Comparison of ENCODE assay signal across 9 cellular contexts in genomic region chr10:125231116-125231812, GRCh38.
A peak's percentile ranks its signal among the peaks of the same experiment; 100 is the strongest.
DNase-seq lines count a peak whose midpoint lies in the region; ATAC-seq and TF ChIP-seq lines count a peak whose summit lies in the region.
"Had no signal": no experiment of that assay in that cellular context is flagged by ENCODE, and none has a peak within 500 bp of the region (broad histone marks: within the 10 kb centered on the region; RNA-seq: fewer than 3 reads in every experiment).

No MANE protein-coding gene starts in this region.

- no peaks in the 10 kb centered on the region for H4K20me1 ChIP-seq in GM23338 (replicated peaks; ENCODE audit: insufficient read depth)
- H4K20me1 ChIP-seq in fibroblast of lung (ENCODE audit: control insufficient read depth, extremely low read depth, insufficient read depth, low read length), result no peaks in the 10 kb centered on the region

- no peaks in the 10 kb centered on the region; the same call in 2 of the 3 replicates for H3K9me3 Mint-ChIP-seq in GM23338
- no peaks in the 10 kb centered on the region for H3K9me3 Mint-ChIP-seq in natural killer cell

- ATAC-seq in GM23338 (peak; percentile 60), RWPE2 (ENCODE audit: low read depth) (peak; percentile 98), left lobe of liver (no peak), natural killer cell (no peak), HG03378 (IDR thresholded peaks at IDR 0.05; ENCODE audit: unreplicated experiment) (no peak)

- no peaks in the 10 kb centered on the region for H3K9me3 ChIP-seq in RWPE2 (ENCODE audit: severe bottlenecking)
- H3K9me3 ChIP-seq in fibroblast of lung (ENCODE audit: control insufficient read depth, insufficient read depth, low read depth, low read length), result no peaks in the 10 kb centered on the region

- H3K27me3 ChIP-seq in GM23338 (ENCODE audit: insufficient read depth) (no peaks in the 10 kb centered on the region), RWPE2 (ENCODE audit: insufficient read depth, poor library complexity, severe bottlenecking) (no peaks in the 10 kb centered on the region), fibroblast of lung (ENCODE audit: control insufficient read depth, insufficient read depth, low read length) (no peaks in the 10 kb centered on the region)

- 0 out of 2 replicates have a peak, but pooled peaks cover 3% of the 10 kb centered on the region for H3K9me2 ChIP-seq in GM23338 (ENCODE audit: insufficient read depth)

- H3K9ac ChIP-seq in fibroblast of lung (ENCODE audit: insufficient read depth, low read length), result no peak overlapping the region

- no peak overlapping the region for H3K27ac Mint-ChIP-seq in GM23338
- no peak overlapping the region for H3K27ac Mint-ChIP-seq in natural killer cell

- TF ChIP-seq CTCF in GM23338 (conservative IDR thresholded peaks at IDR 0.05; ENCODE audit: low read depth in 2 of 2) (no peak), RWPE2 (IDR thresholded peaks at IDR 0.05; ENCODE audit: poor library complexity, severe bottlenecking) (peak; percentile 42), fibroblast of lung (conservative IDR thresholded peaks at IDR 0.05 in 1 of 2, IDR thresholded peaks at IDR 0.05 in 1 of 2; ENCODE audit: low read depth in 1 of 2, low read length in 2 of 2) (peak in 1 of 2 donors; percentile 1), retinal pigment epithelial cell (conservative IDR thresholded peaks at IDR 0.05; ENCODE audit: low read depth, low read length) (peak; percentile 14), natural killer cell (IDR thresholded peaks at IDR 0.05) (no peak)

- H2AFZ ChIP-seq in GM23338, result peak overlapping the region; percentile 43; the same call in 1 of the 2 replicates
- H2AFZ ChIP-seq in fibroblast of lung (ENCODE audit: low read length), result peak overlapping the region; percentile 46

- H3K27ac ChIP-seq in GM23338 (ENCODE audit: low read depth), result no peak overlapping the region
- peak overlapping the region; percentile 66 for H3K27ac ChIP-seq in RWPE2 (ENCODE audit: poor library complexity, severe bottlenecking)
- H3K27ac ChIP-seq in fibroblast of lung (ENCODE audit: insufficient read depth, low read length), result peak overlapping the region; percentile 53

- H3K4me1 ChIP-seq in GM23338 (ENCODE audit: insufficient read depth), result peaks cover 18% of the 10 kb centered on the region
- peaks cover 47% of the 10 kb centered on the region for H3K4me1 ChIP-seq in RWPE2 (ENCODE audit: insufficient read depth, poor library complexity, severe bottlenecking)
- peaks cover 7% of the 10 kb centered on the region for H3K4me1 ChIP-seq in fibroblast of lung (ENCODE audit: control insufficient read depth, extremely low read depth, insufficient read depth, low read length)

- H3K4me3 ChIP-seq in GM23338, result no peak overlapping the region
- H3K4me3 ChIP-seq in RWPE2 (ENCODE audit: severe bottlenecking), result no peak overlapping the region
- H3K4me3 ChIP-seq in fibroblast of lung (replicated peaks in 1 of 4; ENCODE audit: control extremely low read depth in 1 of 4, insufficient read depth in 1 of 4, low read depth in 3 of 4, low read length in 4 of 4), result no peak overlapping the region
- no peak overlapping the region for H3K4me3 ChIP-seq in retinal pigment epithelial cell (ENCODE audit: low read length)

- intact Hi-C loops in natural killer cell (cut with micrococcal nuclease), result no loop called here

- H3K27me3 Mint-ChIP-seq in GM23338 (ENCODE audit: insufficient read depth, low read depth, poor library complexity), result peaks cover 2% of the 10 kb centered on the region
- H3K27me3 Mint-ChIP-seq in natural killer cell (ENCODE audit: low read depth in 2 of 2), result peaks cover 16 to 18% of the 10 kb centered on the region in 2 donors

- H3K79me2 ChIP-seq in GM23338 (replicated peaks; ENCODE audit: insufficient read depth) (no peaks in the 10 kb centered on the region), fibroblast of lung (ENCODE audit: control insufficient read depth, insufficient read depth, low read length) (no peaks in the 10 kb centered on the region)

- H3K36me3 ChIP-seq in GM23338 (ENCODE audit: insufficient read depth) (no peaks in the 10 kb centered on the region), RWPE2 (ENCODE audit: low read depth) (no peaks in the 10 kb centered on the region), fibroblast of lung (ENCODE audit: control insufficient read depth, insufficient read depth, low read length) (no peaks in the 10 kb centered on the region)

- H3K4me2 ChIP-seq in GM23338, result no peak overlapping the region
- peak overlapping the region; percentile 35 for H3K4me2 ChIP-seq in fibroblast of lung (ENCODE audit: extremely low read depth, insufficient read depth, low read length)

- H3K4me3 Mint-ChIP-seq in GM23338 (no peak overlapping the region), natural killer cell (no peak overlapping the region)

- DNase-seq in GM23338 (ENCODE audit: low spot score) (peak; percentile 62), RWPE2 (ENCODE audit: low spot score) (peak; percentile 92), fibroblast of lung (ENCODE audit: low read depth in 2 of 2) (peak; percentile 94 to 98), retinal pigment epithelial cell (ENCODE audit: low read depth) (peak; percentile 91), left lobe of liver (ENCODE audit: low spot score) (no peak), natural killer cell (no peak)
- no peak for DNase-seq in stimulated activated CD4-positive, alpha-beta T cell treated with anti-CD3 and anti-CD28 coated beads, Interleukin-4, amount 100 ng/mL, for 4 hours
- DNase-seq: KG1 had no signal

- no peaks in the 10 kb centered on the region for H3F3A ChIP-seq in GM23338 (replicated peaks; ENCODE audit: low read depth)

- peaks cover 29% of the 10 kb centered on the region for H3K4me1 Mint-ChIP-seq in GM23338
- H3K4me1 Mint-ChIP-seq in natural killer cell, result peaks cover 0 to 4% of the 10 kb centered on the region in 2 donors

- H3K36me3 Mint-ChIP-seq in GM23338 (ENCODE audit: low read depth), result no peaks in the 10 kb centered on the region
- peaks cover 11% of the 10 kb centered on the region for H3K36me3 Mint-ChIP-seq in natural killer cell

TF ChIP-seq in GM23338, 12 proteins besides CTCF, POLR2A, EP300 and RAD21 (continues in another document):
- TF ChIP-seq EZH2phosphoT487 (IDR thresholded peaks at IDR 0.05; ENCODE audit: unreplicated experiment) (no peak), CREB1 (CRISPR knock-in tag; IDR thresholded peaks at IDR 0.05; ENCODE audit: low read depth) (no peak), REST (IDR thresholded peaks at IDR 0.05; ENCODE audit: unreplicated experiment) (no peak), EZH2 (IDR thresholded peaks at IDR 0.05; ENCODE audit: low read depth, unreplicated experiment) (no peak), STAT1 (IDR thresholded peaks at IDR 0.05; ENCODE audit: unreplicated experiment) (no peak), ETS1 (IDR thresholded peaks at IDR 0.05) (no peak), JUNB (IDR thresholded peaks at IDR 0.05; ENCODE audit: unreplicated experiment) (no peak), ZNF114 (CRISPR knock-in tag; IDR thresholded peaks at IDR 0.05) (no peak), ZNF331 (CRISPR knock-in tag; IDR thresholded peaks at IDR 0.05; ENCODE audit: low read depth) (no peak), POLR2AphosphoS5 (IDR thresholded peaks at IDR 0.05; ENCODE audit: low read depth) (no peak), NANOG (IDR thresholded peaks at IDR 0.05; ENCODE audit: borderline replicate concordance) (no peak)

Comparison
In these comparisons a context has a peak if more than half of its experiments do, and no peak if none do; other contexts are left out.
1. ATAC-seq: peak in GM23338 (single experiment) and RWPE2 (single experiment); none in left lobe of liver (single experiment), natural killer cell (0 of 3) and HG03378 (single experiment).
2. DNase-seq: peak in GM23338 (single experiment), RWPE2 (single experiment), fibroblast of lung (2 of 2) and retinal pigment epithelial cell (single experiment); none in left lobe of liver (single experiment), stimulated activated CD4-positive, alpha-beta T cell treated with anti-CD3 and anti-CD28 coated beads, Interleukin-4, amount 100 ng/mL, for 4 hours (0 of 2) and natural killer cell (single experiment).
3. CTCF ChIP-seq: peak in RWPE2 (single experiment) and retinal pigment epithelial cell (single experiment); none in GM23338 (0 of 2) and natural killer cell (single experiment).